ENCODE assay signal across 1 cellular context in genomic region chr1:223992456-223993246, GRCh38.
TF ChIP-seq lines count a peak whose summit lies in the region.

No MANE protein-coding gene starts in this region.

TF ChIP-seq in HEK293, 187 proteins besides CTCF, POLR2A, EP300 and RAD21 (continued from another document):
- peak; percentile 97 for TF ChIP-seq ZNF335 (tag by site-specific recombination; conservative IDR thresholded peaks at IDR 0.05)
